ENCODE assay signal across 23 cellular contexts in genomic region chr19:4432918-4433506, GRCh38. TPM values are rescaled to one million over a fixed set of nuclear protein-coding genes. Genes with fewer than 3 reads are reported as not detected.
A peak's percentile ranks its signal among the peaks of the same experiment; 100 is the strongest.
DNase-seq lines count a peak whose midpoint lies in the region; ATAC-seq and TF ChIP-seq lines count a peak whose summit lies in the region.
"Had no signal": no experiment of that assay in that cellular context is flagged by ENCODE, and none has a peak within 500 bp of the region (broad histone marks: within the 10 kb centered on the region; RNA-seq: fewer than 3 reads in every experiment).

No MANE protein-coding gene starts in this region.

- 0 out of 2 replicates have a peak, but pooled peaks cover 5% of the 10 kb centered on the region for H4K20me1 ChIP-seq in DOHH2 (ENCODE audit: control insufficient read depth, insufficient read depth, low read depth, low read length)

- peak overlapping the region in 3 of 4 donors; percentile 30 to 96 (median 92) for H3K4me3 Mint-ChIP-seq in IgD-negative memory B cell
- H3K4me3 Mint-ChIP-seq: CD4-positive, CD25-positive, alpha-beta regulatory T cell; CD8-positive, alpha-beta T cell; GM23338; HFFc6 had no signal

- H3K18ac ChIP-seq in neuronal stem cell (ENCODE audit: low read length), result no peak overlapping the region

- no peak overlapping the region for H2BK15ac ChIP-seq in neuronal stem cell (ENCODE audit: low read length)

- WGBS in neuronal stem cell (ENCODE audit: extremely low coverage in 2 of 2, insufficient read length in 2 of 2, insufficient replicate concordance in 1 of 2), 2 donors, result no CpG with 5 or more reads among the region's 28 CpGs

- peak overlapping the region; percentile 25 for H3K23ac ChIP-seq in neuronal stem cell (ENCODE audit: low read depth, low read length, poor library complexity)

- H3K27me3 ChIP-seq in DOHH2 (ENCODE audit: control insufficient read depth, low read length) (no peaks in the 10 kb centered on the region), neuronal stem cell (ENCODE audit: control insufficient read depth in 3 of 3, insufficient read depth in 3 of 3, low read depth in 1 of 3, low read length in 3 of 3) (no peaks in the 10 kb centered on the region)
- H3K27me3 ChIP-seq: BLaER1 had no signal

- H3K36me3 Mint-ChIP-seq in IgD-negative memory B cell, result peaks cover 7% of the 10 kb centered on the region

- peak overlapping the region; percentile 78 for H3K27ac ChIP-seq in DOHH2 (ENCODE audit: low read depth, low read length)
- no peak overlapping the region for H3K27ac ChIP-seq in neuronal stem cell (replicated peaks; ENCODE audit: low read length)
- H3K27ac ChIP-seq: A549, C4-2B had no signal

- H3K4me1 Mint-ChIP-seq in IgD-negative memory B cell, result peaks cover 7 to 25% (median 23%) of the 10 kb centered on the region in 3 donors
- H3K4me1 Mint-ChIP-seq: CD4-positive, CD25-positive, alpha-beta regulatory T cell; GM23338 had no signal

- no peaks in the 10 kb centered on the region for H3K9me3 Mint-ChIP-seq in IgD-negative memory B cell
- H3K9me3 Mint-ChIP-seq: CD4-positive, CD25-positive, alpha-beta regulatory T cell; CD8-positive, alpha-beta T cell; GM23338; HFFc6 had no signal

- H3K4me2 ChIP-seq in DOHH2 (ENCODE audit: low read length) (no peak overlapping the region), neuronal stem cell (ENCODE audit: insufficient read depth, low read length, poor library complexity, severe bottlenecking) (no peak overlapping the region)
- H3K4me2 ChIP-seq: A549, BLaER1, GM23338 had no signal

- peaks cover 80% of the 10 kb centered on the region for H3K79me2 ChIP-seq in DOHH2 (ENCODE audit: control insufficient read depth, low read length)

- H3K9me3 ChIP-seq in DOHH2 (ENCODE audit: control insufficient read depth, insufficient read depth, low read length) (no peaks in the 10 kb centered on the region), neuronal stem cell (replicated peaks in 1 of 2; ENCODE audit: control insufficient read depth in 2 of 2, insufficient read depth in 1 of 2, low read depth in 1 of 2, low read length in 2 of 2) (peaks cover 0 to 5% of the 10 kb centered on the region in 2 donors)
- H3K9me3 ChIP-seq: A549, BLaER1, Caco-2, HAP-1 had no signal

- H3K4me1 ChIP-seq in DOHH2 (ENCODE audit: control insufficient read depth, low read length), result peaks cover 51% of the 10 kb centered on the region
- no peaks in the 10 kb centered on the region for H3K4me1 ChIP-seq in neuronal stem cell (ENCODE audit: control insufficient read depth in 2 of 2, insufficient read depth in 1 of 2, low read depth in 1 of 2, low read length in 2 of 2)
- H3K4me1 ChIP-seq: A549, Caco-2, HAP-1 had no signal

- no peak overlapping the region for H2AK5ac ChIP-seq in neuronal stem cell (ENCODE audit: low read depth, low read length)

- peak overlapping the region; percentile 34 for H2BK5ac ChIP-seq in neuronal stem cell (ENCODE audit: low read length)

- H2AFZ ChIP-seq in neuronal stem cell (ENCODE audit: low read length), result no peak overlapping the region
- H2AFZ ChIP-seq: GM23338 had no signal

- H2BK12ac ChIP-seq in neuronal stem cell (ENCODE audit: low read length), result no peak overlapping the region

- no peak overlapping the region for H3K4me3 ChIP-seq in DOHH2 (ENCODE audit: low read length)
- peak overlapping the region in 1 of 2 donors; percentile 25 for H3K4me3 ChIP-seq in neuronal stem cell (ENCODE audit: low read length in 2 of 2)
- H3K4me3 ChIP-seq: A549, BLaER1, GM12878, GM23338, HAP-1 had no signal

- no peak overlapping the region for H4K91ac ChIP-seq in neuronal stem cell (ENCODE audit: low read depth, low read length, poor library complexity)

- no peak overlapping the region for H3K9ac ChIP-seq in neuronal stem cell (ENCODE audit: low read depth, low read length, poor library complexity)
- H3K9ac ChIP-seq: BLaER1 had no signal

- H3K36me3 ChIP-seq in DOHH2 (ENCODE audit: control insufficient read depth, low read length), result peaks cover 93% of the 10 kb centered on the region
- peaks cover 80 to 96% of the 10 kb centered on the region in 2 donors for H3K36me3 ChIP-seq in neuronal stem cell (replicated peaks in 1 of 2; ENCODE audit: control insufficient read depth in 2 of 2, insufficient read depth in 2 of 2, low read length in 2 of 2)

- H3K14ac ChIP-seq in neuronal stem cell (ENCODE audit: low read length), result no peak overlapping the region

- no peak overlapping the region for H3K4ac ChIP-seq in neuronal stem cell (ENCODE audit: low read length)

- H3K27me3 Mint-ChIP-seq in IgD-negative memory B cell, result peaks cover 2% of the 10 kb centered on the region
- H3K27me3 Mint-ChIP-seq: CD4-positive, CD25-positive, alpha-beta regulatory T cell had no signal

- no peak for TF ChIP-seq CTCF in DOHH2 (IDR thresholded peaks at IDR 0.05; ENCODE audit: low read depth, low read length, poor library complexity, severe bottlenecking)

- DNase-seq in neuronal stem cell (ENCODE audit: low spot score) (no peak), activated gamma-delta T cell (lab: John Stamatoyannopoulos, UW) (no peak), T-helper 2 cell (no peak)
- DNase-seq: 8988T; ACHN; Caco-2; CD4-positive, CD25-positive, alpha-beta regulatory T cell; CD8-positive, alpha-beta T cell; DMS153; DND-41; EL; GDM1; HFFc6 had no signal

- H4K8ac ChIP-seq in neuronal stem cell (ENCODE audit: low read depth, low read length), result no peak overlapping the region

- H3K79me1 ChIP-seq in neuronal stem cell (ENCODE audit: low read depth, low read length), result peaks cover 16% of the 10 kb centered on the region

- no peak overlapping the region for H2BK120ac ChIP-seq in neuronal stem cell (ENCODE audit: low read depth, low read length)

- ATAC-seq in HG02678 (IDR thresholded peaks at IDR 0.05; ENCODE audit: unreplicated experiment), result no peak
- ATAC-seq in HG03025 (IDR thresholded peaks at IDR 0.05; ENCODE audit: low FRiP score, unreplicated experiment), result no peak
- ATAC-seq: A549; CD8-positive, alpha-beta T cell; GM23338 had no signal

- H3F3A ChIP-seq in DOHH2 (ENCODE audit: control insufficient read depth, insufficient read depth), result no peaks in the 10 kb centered on the region

- no peak overlapping the region for H3K27ac Mint-ChIP-seq in IgD-negative memory B cell
- H3K27ac Mint-ChIP-seq: CD4-positive, CD25-positive, alpha-beta regulatory T cell; CD8-positive, alpha-beta T cell; GM23338; HFFc6 had no signal

- H3K9me2 ChIP-seq in DOHH2 (replicated peaks; ENCODE audit: control insufficient read depth, low read length), result no peaks in the 10 kb centered on the region

RNA-seq across cellular contexts. Expression of gene UBXN6, which starts 24.6 kb away (rescaled TPM):
- polyA plus RNA-seq in IgD-negative memory B cell, result 7.0 TPM
- 28.2 TPM for polyA plus RNA-seq in neuronal stem cell (2013, experiment 1 of 2)
- polyA plus RNA-seq in neuronal stem cell (2013, experiment 2 of 2), result 29.6 TPM

RNA-seq across cellular contexts. Expression of gene CHAF1A, which starts 30.6 kb away (rescaled TPM):
- polyA plus RNA-seq in IgD-negative memory B cell, result 6.9 TPM
- polyA plus RNA-seq in neuronal stem cell (2013, experiment 1 of 2), result 59.2 TPM
- polyA plus RNA-seq in neuronal stem cell (2013, experiment 2 of 2), result 56.4 TPM

RNA-seq across cellular contexts. Expression of gene SH3GL1, which starts 32.7 kb away (rescaled TPM):
- 23.7 TPM for polyA plus RNA-seq in IgD-negative memory B cell
- polyA plus RNA-seq in neuronal stem cell (2013, experiment 1 of 2), result 88.3 TPM
- polyA plus RNA-seq in neuronal stem cell (2013, experiment 2 of 2), result 86.1 TPM

RNA-seq across cellular contexts. Expression of gene HDGFL2, which starts 39.1 kb away (rescaled TPM):
- polyA plus RNA-seq in IgD-negative memory B cell, result 31.9 TPM
- polyA plus RNA-seq in neuronal stem cell (2013, experiment 1 of 2), result 73.8 TPM
- 75.2 TPM for polyA plus RNA-seq in neuronal stem cell (2013, experiment 2 of 2)
